In genomic region chr2:131115752-131116151, GRCh38 we compare ENCODE assay signal across 17 cellular contexts. TPM values are rescaled to one million over a fixed set of nuclear protein-coding genes. Genes with fewer than 3 reads are reported as not detected.
DNase-seq lines count a peak whose midpoint lies in the region; ATAC-seq, FAIRE-seq and TF ChIP-seq lines count a peak whose summit lies in the region.
"Had no signal": no experiment of that assay in that cellular context is flagged by ENCODE, and none has a peak within 500 bp of the region (broad histone marks: within the 10 kb centered on the region; RNA-seq: fewer than 3 reads in every experiment).

No MANE protein-coding gene starts in this region.

- no peak for TF ChIP-seq EP300 in K562 (IDR thresholded peaks at IDR 0.05; ENCODE audit: low read length)

- peaks cover 95% of the 10 kb centered on the region for H3K79me2 ChIP-seq in K562 (ENCODE audit: control insufficient read depth, insufficient read depth, low read length)

- no peak overlapping the region for H3K4me3 ChIP-seq in CD4-positive, alpha-beta memory T cell (ENCODE audit: low read length in 2 of 2)
- H3K4me3 ChIP-seq in K562, result no peak overlapping the region
- H3K4me3 ChIP-seq: BLaER1 had no signal

- peaks cover 47% of the 10 kb centered on the region for H3K4me1 ChIP-seq in CD4-positive, alpha-beta memory T cell (ENCODE audit: insufficient read depth, low read length)
- H3K4me1 ChIP-seq in K562 (replicated peaks in 1 of 2; ENCODE audit: control insufficient read depth in 2 of 2, insufficient read depth in 2 of 2, low read length in 2 of 2), result peaks cover 27 to 31% of the 10 kb centered on the region in 2 experiments

- H3K9me3 ChIP-seq in CD4-positive, alpha-beta memory T cell (ENCODE audit: control insufficient read depth in 1 of 2, low read length in 2 of 2), result no peaks in the 10 kb centered on the region
- H3K9me3 ChIP-seq in K562 (replicated peaks; ENCODE audit: control insufficient read depth, insufficient read depth, low read depth, low read length), result peaks cover 2% of the 10 kb centered on the region; the same call in 1 of the 2 replicates

- TF ChIP-seq RAD21 in K562 (CRISPR knock-in tag; conservative IDR thresholded peaks at IDR 0.05 in 1 of 2, IDR thresholded peaks at IDR 0.05 in 1 of 2), result no peak

- no peaks in the 10 kb centered on the region; the same call in 1 of the 2 replicates for H4K20me1 ChIP-seq in K562 (replicated peaks; ENCODE audit: control insufficient read depth, insufficient read depth, low read length)

- H3K36me3 Mint-ChIP-seq in activated CD4-positive, alpha-beta T cell treated with anti-CD3 and anti-CD28 coated beads for 36 hours (ENCODE audit: low read depth), result peaks cover 55% of the 10 kb centered on the region
- peaks cover 25 to 36% of the 10 kb centered on the region in 2 donors for H3K36me3 Mint-ChIP-seq in CD4-positive, alpha-beta memory T cell
- peaks cover 50% of the 10 kb centered on the region for H3K36me3 Mint-ChIP-seq in activated CD8-positive, alpha-beta T cell treated with anti-CD3 and anti-CD28 coated beads for 36 hours (ENCODE audit: low read depth)

- H3K9me3 Mint-ChIP-seq in activated CD4-positive, alpha-beta T cell treated with anti-CD3 and anti-CD28 coated beads for 36 hours (ENCODE audit: low read depth), result peaks cover 12% of the 10 kb centered on the region
- no peaks in the 10 kb centered on the region for H3K9me3 Mint-ChIP-seq in CD4-positive, alpha-beta memory T cell
- peaks cover 15% of the 10 kb centered on the region for H3K9me3 Mint-ChIP-seq in activated CD8-positive, alpha-beta T cell treated with anti-CD3 and anti-CD28 coated beads for 36 hours

- BruUV-seq in K562 (replicated peaks; lab: Mats Ljungman, UMichigan), result no TSS peak

- intact Hi-C loops in activated CD4-positive, alpha-beta T cell treated with anti-CD3 and anti-CD28 coated beads for 36 hours (cut with DNase I, micrococcal nuclease), result no loop called here
- intact Hi-C loops in CD4-positive, alpha-beta memory T cell (cut with micrococcal nuclease), result no loop called here
- intact Hi-C loops in activated CD8-positive, alpha-beta T cell treated with anti-CD3 and anti-CD28 coated beads for 36 hours (cut with micrococcal nuclease), result no loop called here
- intact Hi-C loops in K562 (cut with micrococcal nuclease), result no loop called here

- FAIRE-seq in K562 (lab: Jason Lieb, UNC), result no peak
- FAIRE-seq: D721Med had no signal

- CTCF ChIA-PET in activated CD4-positive, alpha-beta T cell treated with anti-CD3 and anti-CD28 coated beads for 36 hours (lab: Charles Lee), result interaction anchor here (1.0 kb wide), 1 partner anchor 9 kb away, joined by 3 read pairs; no protein-coding TSS in a partner anchor
- CTCF ChIA-PET in CD4-positive, alpha-beta memory T cell (lab: Charles Lee; ENCODE audit: partially characterized antibody), result interaction anchor here (0.7 to 1.8 kb wide), 2 partner anchors 9 to 85 kb away, joined by 3 read pairs; no protein-coding TSS in a partner anchor
- CTCF ChIA-PET in activated CD8-positive, alpha-beta T cell treated with anti-CD3 and anti-CD28 coated beads for 36 hours (lab: Charles Lee), result interaction anchor here (2.3 kb wide), 1 partner anchor 14 kb away, joined by 7 read pairs; no protein-coding TSS in a partner anchor
- CTCF ChIA-PET in K562 (lab: Yijun Ruan, JAX; ENCODE audit: low intra/inter-chr PET ratio), result no interaction called here

- H2AFZ ChIP-seq in K562 (ENCODE audit: low read depth, low read length), result no peak overlapping the region

- peak overlapping the region; percentile 26 for H3K27ac Mint-ChIP-seq in activated CD4-positive, alpha-beta T cell treated with anti-CD3 and anti-CD28 coated beads for 36 hours
- peak overlapping the region in 5 of 7 donors; percentile 1 to 42 (median 7) for H3K27ac Mint-ChIP-seq in CD4-positive, alpha-beta memory T cell
- no peak overlapping the region for H3K27ac Mint-ChIP-seq in activated CD8-positive, alpha-beta T cell treated with anti-CD3 and anti-CD28 coated beads for 36 hours

- no peak for TF ChIP-seq CTCF in activated CD8-positive, alpha-beta T cell treated with anti-CD3 and anti-CD28 coated beads for 36 hours (IDR thresholded peaks at IDR 0.05)
- no peak for TF ChIP-seq CTCF in K562 (IDR thresholded peaks at IDR 0.05 in 2 of 3, conservative IDR thresholded peaks at IDR 0.05 in 1 of 3; ENCODE audit: insufficient read depth in 2 of 3, low read depth in 1 of 3, low read length in 3 of 3)

- H3K4me1 Mint-ChIP-seq in activated CD4-positive, alpha-beta T cell treated with anti-CD3 and anti-CD28 coated beads for 36 hours, result peaks cover 64% of the 10 kb centered on the region
- H3K4me1 Mint-ChIP-seq in CD4-positive, alpha-beta memory T cell, result peaks cover 40 to 76% (median 63%) of the 10 kb centered on the region in 4 donors
- H3K4me1 Mint-ChIP-seq in activated CD8-positive, alpha-beta T cell treated with anti-CD3 and anti-CD28 coated beads for 36 hours (ENCODE audit: low read depth), result peaks cover 61% of the 10 kb centered on the region

- no peak overlapping the region for H3K9ac ChIP-seq in K562 (ENCODE audit: insufficient read depth in 1 of 2, low read depth in 2 of 2, low read length in 2 of 2)
- H3K9ac ChIP-seq: BLaER1 had no signal

- in situ Hi-C loops in K562 (cut with MboI), result no loop called here
- in situ Hi-C loops in G401 (cut with HindIII; ENCODE audit: low sequenced_read_pairs), result no loop called here

- H3K4me3 Mint-ChIP-seq in activated CD4-positive, alpha-beta T cell treated with anti-CD3 and anti-CD28 coated beads for 36 hours, result no peak overlapping the region
- peak overlapping the region in 1 of 8 donors; percentile 32 for H3K4me3 Mint-ChIP-seq in CD4-positive, alpha-beta memory T cell
- H3K4me3 Mint-ChIP-seq in activated CD8-positive, alpha-beta T cell treated with anti-CD3 and anti-CD28 coated beads for 36 hours, result no peak overlapping the region
- H3K4me3 Mint-ChIP-seq: IgD-negative memory B cell had no signal

- H3K27me3 ChIP-seq in CD4-positive, alpha-beta memory T cell (ENCODE audit: insufficient read depth, low read length), result no peaks in the 10 kb centered on the region
- no peaks in the 10 kb centered on the region for H3K27me3 ChIP-seq in K562 (ENCODE audit: control insufficient read depth in 2 of 2, insufficient read depth in 2 of 2, low read length in 2 of 2)
- H3K27me3 ChIP-seq: BLaER1 had no signal

- peaks cover 7% of the 10 kb centered on the region for H3K36me3 ChIP-seq in CD4-positive, alpha-beta memory T cell (ENCODE audit: insufficient read depth, low read length)
- H3K36me3 ChIP-seq in K562 (ENCODE audit: control insufficient read depth, insufficient read depth, low read length), result peaks cover 38% of the 10 kb centered on the region

- peaks cover 4% of the 10 kb centered on the region for H3K9me1 ChIP-seq in K562 (ENCODE audit: control insufficient read depth, insufficient read depth, low read length)

- no peak for TF ChIP-seq POLR2A in K562 (conservative IDR thresholded peaks at IDR 0.05)

- no peak overlapping the region for H3K4me2 ChIP-seq in K562 (ENCODE audit: insufficient read depth, low read length)
- H3K4me2 ChIP-seq: BLaER1 had no signal

- ATAC-seq in activated CD4-positive, alpha-beta T cell treated with anti-CD3 and anti-CD28 coated beads for 36 hours, result peak; percentile 49
- ATAC-seq in activated CD8-positive, alpha-beta T cell treated with anti-CD3 and anti-CD28 coated beads for 36 hours, result peak; percentile 24
- ATAC-seq in K562, result peak; percentile 20; the same call in 2 of the 3 replicates
- ATAC-seq: HCT116 had no signal

- no peak overlapping the region for H3K27ac ChIP-seq in CD4-positive, alpha-beta memory T cell (ENCODE audit: low read depth, low read length)
- H3K27ac ChIP-seq in K562 (ENCODE audit: extremely low read depth, low read depth, low read length), result peak overlapping the region; percentile 38; the same call in 1 of the 3 replicates
- H3K27ac ChIP-seq: BLaER1 had no signal

- H3K27me3 Mint-ChIP-seq in activated CD4-positive, alpha-beta T cell treated with anti-CD3 and anti-CD28 coated beads for 36 hours, result no peaks in the 10 kb centered on the region
- no peaks in the 10 kb centered on the region for H3K27me3 Mint-ChIP-seq in CD4-positive, alpha-beta memory T cell
- H3K27me3 Mint-ChIP-seq in activated CD8-positive, alpha-beta T cell treated with anti-CD3 and anti-CD28 coated beads for 36 hours, result no peaks in the 10 kb centered on the region
- H3K27me3 Mint-ChIP-seq: IgD-negative memory B cell had no signal

- no peak for DNase-seq in activated CD4-positive, alpha-beta T cell treated with anti-CD3 and anti-CD28 coated beads for 36 hours
- DNase-seq in activated CD4-positive, alpha-beta T cell treated with anti-CD3 and anti-CD28 coated beads for 4 hours, result no peak
- DNase-seq in CD4-positive, alpha-beta memory T cell, result no peak
- no peak for DNase-seq in activated CD8-positive, alpha-beta T cell treated with anti-CD3 and anti-CD28 coated beads for 36 hours
- DNase-seq in K562 (ENCODE audit: extremely low read depth in 1 of 4, low spot score in 3 of 4), result peak in 2 of 4 experiments; percentile 36 to 37
- no peak for DNase-seq in COLO668 (lab: John Stamatoyannopoulos, UW; ENCODE audit: unreplicated experiment)
- DNase-seq in G401 (ENCODE audit: low spot score), result no peak
- no peak for DNase-seq in stimulated activated naive CD4-positive, alpha-beta T cell treated with Interleukin-2 at 50 U/mL for 16 hours (lab: John Stamatoyannopoulos, UW)
- DNase-seq: 8988T, NCI-H1436 treated with DMSO at 0.1 percent for 48 hours, NCI-H2081, NCI-H226, NCI-H526 treated with DMSO at 0.1 percent for 48 hours had no signal

- POLR2A ChIA-PET in activated CD4-positive, alpha-beta T cell treated with anti-CD3 and anti-CD28 coated beads for 36 hours (lab: Charles Lee), result interaction anchor here (0.5 to 0.7 kb wide), 2 partner anchors 23 to 30 kb away, joined by 3 read pairs; no protein-coding TSS in a partner anchor
- POLR2A ChIA-PET in CD4-positive, alpha-beta memory T cell (lab: Charles Lee; ENCODE audit: partially characterized antibody), result no interaction called here
- POLR2A ChIA-PET in activated CD8-positive, alpha-beta T cell treated with anti-CD3 and anti-CD28 coated beads for 36 hours (lab: Charles Lee), result interaction anchor here (0.8 kb wide), 1 partner anchor 16 kb away, joined by 3 read pairs; no protein-coding TSS in a partner anchor
- POLR2A ChIA-PET in K562 (lab: Yijun Ruan, JAX), result no interaction called here

RNA-seq across cellular contexts. Expression of gene PLEKHB2, which starts 10.6 kb away (rescaled TPM):
- 10 to 100 TPM; 39.9 to 42.4 TPM for total RNA-seq in activated CD4-positive, alpha-beta T cell treated with anti-CD3 and anti-CD28 coated beads for 36 hours
- total RNA-seq in CD4-positive, alpha-beta memory T cell, result 10 to 100 TPM; 45.5 to 48.3 TPM
- polyA plus RNA-seq in CD4-positive, alpha-beta memory T cell, result 10 to 100 TPM; 70.3 to 84.2 TPM
- 10 to 100 TPM; 47.3 to 49.4 TPM for total RNA-seq in activated CD8-positive, alpha-beta T cell treated with anti-CD3 and anti-CD28 coated beads for 36 hours
- total RNA-seq in K562 (2011; cell fraction: chromatin; rRNA removed; ENCODE audit: low replicate concordance), result 57.5 and 90.0 TPM in 2 replicates
- total RNA-seq in K562 (2011; cell fraction: nucleolus; rRNA removed), result 40.9 and 42.5 TPM in 2 replicates
- total RNA-seq in K562 (2011; cell fraction: nucleoplasm; rRNA removed), result 74.6 and 88.2 TPM in 2 replicates
- total RNA-seq in K562 (2014; rRNA removed) (48.6 and 65.2 TPM in 2 replicates), K562 (2014; rRNA removed; fragmentation: Illumina TruSeq; extraction: Trizol) (44.1 and 46.7 TPM in 2 replicates), K562 (2015; rRNA removed; fragmentation: Illumina TruSeq; extraction: Trizol) (43.7 and 47.3 TPM in 2 replicates), K562 (2021) (56.5 TPM in 2 replicates)
- polyA plus RNA-seq in K562 (2011; rRNA removed) (53.8 and 71.5 TPM in 2 replicates), K562 (2014; fragmentation: Illumina TruSeq; extraction: Trizol) (55.4 and 56.2 TPM in 2 replicates), K562 (2014; fragmentation: Nextera tagmentation; extraction: Ambion mirVana) (10 to 100 TPM; 41.3 to 42.6 TPM), K562 (2014; rRNA removed) (50.2 and 53.0 TPM in 2 replicates)
- polyA plus RNA-seq in K562 (2011; cell fraction: cytosol; rRNA removed), result 57.4 and 73.3 TPM in 2 replicates
- 29.5 and 30.0 TPM in 2 replicates for polyA plus RNA-seq in K562 (2011; cell fraction: nucleus; rRNA removed)
- polyA plus RNA-seq in K562 (2012), result 53.7 and 58.0 TPM in 2 replicates
- 80.6 and 119 TPM in 2 replicates for polyA minus RNA-seq in K562 (2011; rRNA and poly(A)+ RNA removed)
- 54.8 and 64.5 TPM in 2 replicates for polyA minus RNA-seq in K562 (2011; cell fraction: cytosol; rRNA and poly(A)+ RNA removed)
- 20.1 and 30.9 TPM in 2 replicates for polyA minus RNA-seq in K562 (2011; cell fraction: nucleus; rRNA and poly(A)+ RNA removed)
- 84.1 and 96.6 TPM in 2 replicates for total RNA-seq in G401 (2014; rRNA removed; shearing (Covaris generic))

RNA-seq across cellular contexts. Expression of gene FAM168B, which starts 22.5 kb away (rescaled TPM):
- 10 to 100 TPM; 59.8 to 74.7 TPM for total RNA-seq in activated CD4-positive, alpha-beta T cell treated with anti-CD3 and anti-CD28 coated beads for 36 hours
- total RNA-seq in CD4-positive, alpha-beta memory T cell, result 10 to 100 TPM; 79.4 to 81.0 TPM
- polyA plus RNA-seq in CD4-positive, alpha-beta memory T cell, result 10 to 100 TPM; 17.4 to 37.2 TPM
- 10 to 100 TPM; 62.8 to 66.6 TPM for total RNA-seq in activated CD8-positive, alpha-beta T cell treated with anti-CD3 and anti-CD28 coated beads for 36 hours
- total RNA-seq in K562 (2011; cell fraction: chromatin; rRNA removed; ENCODE audit: low replicate concordance), result 23.5 and 25.5 TPM in 2 replicates
- 19.7 and 21.8 TPM in 2 replicates for total RNA-seq in K562 (2011; cell fraction: nucleolus; rRNA removed)
- total RNA-seq in K562 (2011; cell fraction: nucleoplasm; rRNA removed), result 26.0 and 35.7 TPM in 2 replicates
- total RNA-seq in K562 (2014; rRNA removed), result 46.1 and 60.8 TPM in 2 replicates
- 32.1 and 33.9 TPM in 2 replicates for total RNA-seq in K562 (2014; rRNA removed; fragmentation: Illumina TruSeq; extraction: Trizol)
- total RNA-seq in K562 (2015; rRNA removed; fragmentation: Illumina TruSeq; extraction: Trizol), result 39.0 and 40.1 TPM in 2 replicates
- 67.4 and 76.0 TPM in 2 replicates for total RNA-seq in K562 (2021)
- polyA plus RNA-seq in K562 (2011; rRNA removed), result 51.6 and 56.9 TPM in 2 replicates
- 89.9 and 202 TPM in 2 replicates for polyA plus RNA-seq in K562 (2011; cell fraction: cytosol; rRNA removed)
- 47.2 and 74.0 TPM in 2 replicates for polyA plus RNA-seq in K562 (2011; cell fraction: nucleus; rRNA removed)
- polyA plus RNA-seq in K562 (2012), result 53.3 and 56.9 TPM in 2 replicates
- 47.8 and 56.3 TPM in 2 replicates for polyA plus RNA-seq in K562 (2014; fragmentation: Illumina TruSeq; extraction: Trizol)
- polyA plus RNA-seq in K562 (2014; fragmentation: Nextera tagmentation; extraction: Ambion mirVana), result 1 to 10 TPM; 3.3 to 5.4 TPM
- polyA plus RNA-seq in K562 (2014; rRNA removed), result 59.4 and 64.2 TPM in 2 replicates
- 25.2 and 36.1 TPM in 2 replicates for polyA minus RNA-seq in K562 (2011; rRNA and poly(A)+ RNA removed)
- polyA minus RNA-seq in K562 (2011; cell fraction: cytosol; rRNA and poly(A)+ RNA removed), result 38.3 and 40.4 TPM in 2 replicates
- polyA minus RNA-seq in K562 (2011; cell fraction: nucleus; rRNA and poly(A)+ RNA removed), result 12.5 and 15.2 TPM in 2 replicates
- 83.2 and 92.2 TPM in 2 replicates for total RNA-seq in G401 (2014; rRNA removed; shearing (Covaris generic))

Comparison
In these comparisons a context has a peak if more than half of its experiments do, and no peak if none do; other contexts are left out.
1. POLR2A ChIA-PET loops: an anchor here in activated CD4-positive, alpha-beta T cell treated with anti-CD3 and anti-CD28 coated beads for 36 hours (0.5 to 0.7 kb wide) and activated CD8-positive, alpha-beta T cell treated with anti-CD3 and anti-CD28 coated beads for 36 hours (0.8 kb wide); none called in CD4-positive, alpha-beta memory T cell and K562.